In the genomic region with DNA sequence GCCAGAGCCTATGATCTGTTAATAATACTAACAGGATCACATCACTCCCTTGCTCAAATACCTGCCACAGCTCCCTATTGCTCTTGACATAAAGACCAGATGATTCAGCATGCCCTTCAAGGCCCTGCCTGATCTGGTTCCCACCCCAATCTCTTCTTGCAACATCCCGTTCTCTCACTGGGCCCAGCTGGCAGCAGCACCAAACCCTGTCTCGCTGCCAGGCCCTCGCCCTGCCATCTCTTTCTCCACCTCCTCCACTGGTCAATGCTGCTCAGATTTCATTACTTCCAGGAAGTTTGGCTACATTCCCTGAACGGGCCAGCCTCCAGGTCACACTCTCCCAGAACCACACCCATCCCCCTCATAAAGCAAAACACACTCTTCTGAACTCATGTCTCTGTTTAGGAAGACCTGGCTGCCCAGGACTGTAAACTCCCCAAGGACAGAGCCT, we compare ENCODE assay signal across 9 cellular contexts. TPM values are rescaled to one million over a fixed set of nuclear protein-coding genes. Genes with fewer than 3 reads are reported as not detected.
A peak's percentile ranks its signal among the peaks of the same experiment; 100 is the strongest.
DNase-seq lines count a peak whose midpoint lies in the region; ATAC-seq and TF ChIP-seq lines count a peak whose summit lies in the region.
"Had no signal": no experiment of that assay in that cellular context is flagged by ENCODE, and none has a peak within 500 bp of the region (broad histone marks: within the 10 kb centered on the region; RNA-seq: fewer than 3 reads in every experiment).

No MANE protein-coding gene starts in this region.

- TF ChIP-seq POLR2A in uterus (IDR thresholded peaks at IDR 0.05): no peak

- peak; percentile 63 for DNase-seq in brain pericyte (ENCODE audit: low read depth, low spot score)
- peak in 1 of 2 donors; percentile 86 for DNase-seq in left lung
- peak; percentile 85 to 88 for DNase-seq in uterus
- no peak for DNase-seq in NCI-H1105 (lab: John Stamatoyannopoulos, UW)
- DNase-seq: activated naive CD8-positive, alpha-beta T cell treated with anti-CD3 and anti-CD28 coated beads, Interleukin-2, amount 50 U/mL, for 24 hours had no signal

- no peak for TF ChIP-seq RAD21 in Ishikawa (IDR thresholded peaks at IDR 0.05; ENCODE audit: low read depth)

- peaks cover 0 to 8% of the 10 kb centered on the region in 2 donors for H3K4me1 ChIP-seq in left lung
- H3K4me1 ChIP-seq in uterus: no peaks in the 10 kb centered on the region

- H3K9me3 ChIP-seq in left lung (no peaks in the 10 kb centered on the region), uterus (no peaks in the 10 kb centered on the region)

- intact Hi-C loops in left lung (cut with DNase I): no loop called here
- intact Hi-C loops in uterus (cut with DNase I; ENCODE audit: low total_unique reads): no loop called here

- H3K27me3 ChIP-seq in left lung (no peaks in the 10 kb centered on the region), uterus (no peaks in the 10 kb centered on the region)

- no peaks in the 10 kb centered on the region for H3K36me3 ChIP-seq in left lung
- H3K36me3 ChIP-seq in uterus: no peaks in the 10 kb centered on the region

- ATAC-seq in left lung: peak; percentile 82
- ATAC-seq in GM21529 (IDR thresholded peaks at IDR 0.05; ENCODE audit: unreplicated experiment): no peak
- ATAC-seq in GM21447 (IDR thresholded peaks at IDR 0.05; ENCODE audit: unreplicated experiment): no peak
- ATAC-seq: activated naive CD8-positive, alpha-beta T cell treated with anti-CD3 and anti-CD28 coated beads, Interleukin-2, amount 50 U/mL, for 24 hours; Panc1 had no signal

- H3K4me3 ChIP-seq in left lung: no peak overlapping the region
- H3K4me3 ChIP-seq in uterus: no peak overlapping the region

- TF ChIP-seq CTCF in left lung (IDR thresholded peaks at IDR 0.05): no peak
- no peak for TF ChIP-seq CTCF in uterus (IDR thresholded peaks at IDR 0.05)

- peak; percentile 33; the same call in 1 of the 2 replicates for TF ChIP-seq EP300 in Ishikawa (IDR thresholded peaks at IDR 0.05; ENCODE audit: borderline replicate concordance)

- H3K27ac ChIP-seq in left lung (peak overlapping the region; percentile 59 to 61), uterus (peak overlapping the region; percentile 60 to 64)

TF ChIP-seq in Ishikawa, 13 proteins besides CTCF, POLR2A, EP300 and RAD21:
- peak; percentile 50; the same call in 1 of the 2 replicates for TF ChIP-seq MAX (IDR thresholded peaks at IDR 0.05)
- TF ChIP-seq FOXM1 (IDR thresholded peaks at IDR 0.05; ENCODE audit: borderline replicate concordance, low read depth): no peak
- TF ChIP-seq TAF1 (IDR thresholded peaks at IDR 0.05; ENCODE audit: low read depth): no peak
- no peak for TF ChIP-seq ZBTB7A (IDR thresholded peaks at IDR 0.05; ENCODE audit: low read depth)
- TF ChIP-seq NFIC (IDR thresholded peaks at IDR 0.05): peak; percentile 90
- TF ChIP-seq TCF12 (IDR thresholded peaks at IDR 0.05; ENCODE audit: low read depth): no peak
- TF ChIP-seq CEBPB (IDR thresholded peaks at IDR 0.05): peak; percentile 95
- no peak for TF ChIP-seq YY1 (IDR thresholded peaks at IDR 0.05; ENCODE audit: low read depth)
- TF ChIP-seq USF1 (IDR thresholded peaks at IDR 0.05): 0 out of 2 replicates have a peak, but pooled peaks have one; percentile 14
- TF ChIP-seq TEAD4 (IDR thresholded peaks at IDR 0.05): no peak; the same call in 1 of the 2 replicates
- TF ChIP-seq, protein P1, sequence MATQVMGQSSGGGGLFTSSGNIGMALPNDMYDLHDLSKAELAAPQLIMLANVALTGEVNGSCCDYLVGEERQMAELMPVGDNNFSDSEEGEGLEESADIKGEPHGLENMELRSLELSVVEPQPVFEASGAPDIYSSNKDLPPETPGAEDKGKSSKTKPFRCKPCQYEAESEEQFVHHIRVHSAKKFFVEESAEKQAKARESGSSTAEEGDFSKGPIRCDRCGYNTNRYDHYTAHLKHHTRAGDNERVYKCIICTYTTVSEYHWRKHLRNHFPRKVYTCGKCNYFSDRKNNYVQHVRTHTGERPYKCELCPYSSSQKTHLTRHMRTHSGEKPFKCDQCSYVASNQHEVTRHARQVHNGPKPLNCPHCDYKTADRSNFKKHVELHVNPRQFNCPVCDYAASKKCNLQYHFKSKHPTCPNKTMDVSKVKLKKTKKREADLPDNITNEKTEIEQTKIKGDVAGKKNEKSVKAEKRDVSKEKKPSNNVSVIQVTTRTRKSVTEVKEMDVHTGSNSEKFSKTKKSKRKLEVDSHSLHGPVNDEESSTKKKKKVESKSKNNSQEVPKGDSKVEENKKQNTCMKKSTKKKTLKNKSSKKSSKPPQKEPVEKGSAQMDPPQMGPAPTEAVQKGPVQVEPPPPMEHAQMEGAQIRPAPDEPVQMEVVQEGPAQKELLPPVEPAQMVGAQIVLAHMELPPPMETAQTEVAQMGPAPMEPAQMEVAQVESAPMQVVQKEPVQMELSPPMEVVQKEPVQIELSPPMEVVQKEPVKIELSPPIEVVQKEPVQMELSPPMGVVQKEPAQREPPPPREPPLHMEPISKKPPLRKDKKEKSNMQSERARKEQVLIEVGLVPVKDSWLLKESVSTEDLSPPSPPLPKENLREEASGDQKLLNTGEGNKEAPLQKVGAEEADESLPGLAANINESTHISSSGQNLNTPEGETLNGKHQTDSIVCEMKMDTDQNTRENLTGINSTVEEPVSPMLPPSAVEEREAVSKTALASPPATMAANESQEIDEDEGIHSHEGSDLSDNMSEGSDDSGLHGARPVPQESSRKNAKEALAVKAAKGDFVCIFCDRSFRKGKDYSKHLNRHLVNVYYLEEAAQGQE (IDR thresholded peaks at IDR 0.05; ENCODE audit: low read depth): no peak
- TF ChIP-seq CREB1 (IDR thresholded peaks at IDR 0.05; ENCODE audit: low read depth): no peak
- no peak for TF ChIP-seq EGR1 (IDR thresholded peaks at IDR 0.05)

RNA-seq across cellular contexts. Expression of gene BCAT2, which starts 8.6 kb away (rescaled TPM):
- 10 to 100 TPM; 68.5 to 87.5 TPM for total RNA-seq in left lung
- total RNA-seq in uterus: 10 to 100 TPM in 3 of 4 donors, 1 to 10 TPM in 1; 9.2 to 54.3 (median 24.6) TPM

RNA-seq across cellular contexts. Expression of gene HSD17B14, which starts 16.9 kb away (rescaled TPM):
- total RNA-seq in left lung: 10 to 100 TPM; 10.1 to 20.3 TPM
- 10 to 100 TPM in 1 of 4 donors, 1 to 10 TPM in 3; 5.6 to 31.9 (median 8.7) TPM for total RNA-seq in uterus

RNA-seq across cellular contexts. Expression of gene PLEKHA4, which starts 49.0 kb away (rescaled TPM):
- total RNA-seq in left lung: 10 to 100 TPM; 21.0 to 37.3 TPM
- 10 to 100 TPM in 2 of 4 donors, 1 to 10 TPM in 2; 1.3 to 60.4 (median 10.4) TPM for total RNA-seq in uterus

RNA-seq across cellular contexts. Expression of gene PPP1R15A, which starts 52.8 kb away (rescaled TPM):
- total RNA-seq in left lung (10 to 100 TPM; 68.4 to 74.8 TPM), uterus (10 to 100 TPM; 28.6 to 53.0 (median 30.9) TPM)
